ENCODE assay signal across 1 cellular context in genomic region chr6:132728616-132729015, GRCh38.
TF ChIP-seq lines count a peak whose summit lies in the region.

No MANE protein-coding gene starts in this region.

TF ChIP-seq in IMR-90, 13 proteins besides CTCF, POLR2A, EP300 and RAD21:
- no peak for TF ChIP-seq RFX5 (IDR thresholded peaks at IDR 0.05; ENCODE audit: low read depth, low read length)
- 0 out of 2 replicates have a peak, but pooled peaks have one; percentile 28 for TF ChIP-seq CEBPB (IDR thresholded peaks at IDR 0.05; ENCODE audit: low read depth, low read length)
